ENCODE assay signal across 14 cellular contexts in the genomic region with DNA sequence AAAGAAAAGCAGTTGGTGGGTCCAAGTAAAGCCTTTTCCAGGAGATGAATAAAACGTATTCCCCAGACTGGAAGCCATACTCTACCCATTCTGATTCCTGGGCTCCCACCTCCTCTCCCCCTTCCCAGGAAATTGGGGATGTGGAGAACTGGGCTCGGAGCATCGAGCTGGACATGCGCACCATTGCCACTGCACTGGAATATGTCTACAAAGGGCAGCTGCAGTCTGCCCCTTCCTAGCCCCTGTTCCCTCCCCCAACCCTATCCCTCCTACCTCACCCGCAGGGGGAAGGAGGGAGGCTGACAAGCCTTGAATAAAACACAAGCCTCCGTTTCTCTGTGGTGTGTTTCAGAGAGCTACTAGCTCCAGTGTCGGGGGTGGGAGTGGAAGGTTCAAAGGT. TPM values are rescaled to one million over a fixed set of nuclear protein-coding genes. Genes with fewer than 3 reads are reported as not detected.
DNase-seq lines count a peak whose midpoint lies in the region; ATAC-seq and TF ChIP-seq lines count a peak whose summit lies in the region.
"Had no signal": no experiment of that assay in that cellular context is flagged by ENCODE, and none has a peak within 500 bp of the region (broad histone marks: within the 10 kb centered on the region; RNA-seq: fewer than 3 reads in every experiment).

No MANE protein-coding gene starts in this region.

- H3K27me3 ChIP-seq in esophagus squamous epithelium (no peaks in the 10 kb centered on the region), neural progenitor cell (no peaks in the 10 kb centered on the region), thyroid gland (no peaks in the 10 kb centered on the region)
- H3K27me3 ChIP-seq: upper lobe of right lung had no signal

- peaks cover 2% of the 10 kb centered on the region for H3K27me3 Mint-ChIP-seq in activated CD4-positive, alpha-beta T cell treated with anti-CD3 and anti-CD28 coated beads for 36 hours
- H3K27me3 Mint-ChIP-seq in neural progenitor cell (ENCODE audit: insufficient read depth, low read depth) (peaks cover 18% of the 10 kb centered on the region), osteocyte (ENCODE audit: unreplicated experiment) (no peaks in the 10 kb centered on the region)

- peaks cover 4% of the 10 kb centered on the region for H3K36me3 Mint-ChIP-seq in activated CD4-positive, alpha-beta T cell treated with anti-CD3 and anti-CD28 coated beads for 36 hours (ENCODE audit: low read depth)
- peaks cover 6% of the 10 kb centered on the region for H3K36me3 Mint-ChIP-seq in neural progenitor cell
- peaks cover 4% of the 10 kb centered on the region for H3K36me3 Mint-ChIP-seq in osteocyte (ENCODE audit: unreplicated experiment)

- TF ChIP-seq POLR2A in esophagus squamous epithelium (IDR thresholded peaks at IDR 0.05) (no peak), thyroid gland (IDR thresholded peaks at IDR 0.05) (no peak)

- WGBS in esophagus squamous epithelium, 2 donors: 73 to 77% methylated on average over 5 to 7 of the region's 7 CpGs
- WGBS in thyroid gland, 2 donors: 81 to 91% methylated on average over 6 to 7 of the region's 7 CpGs

- no peak for DNase-seq in activated CD4-positive, alpha-beta T cell treated with anti-CD3 and anti-CD28 coated beads for 36 hours
- DNase-seq in activated CD4-positive, alpha-beta T cell treated with anti-CD3 and anti-CD28 coated beads for 4 hours: no peak
- DNase-seq in esophagus squamous epithelium (lab: John Stamatoyannopoulos, UW): no peak
- no peak for DNase-seq in neural progenitor cell (ENCODE audit: low spot score)
- DNase-seq in thyroid gland: no peak
- DNase-seq in osteocyte (ENCODE audit: extremely low spot score, unreplicated experiment): no peak
- no peak for DNase-seq in NCI-H226
- DNase-seq: mesendoderm; NCI-H2081 treated with DMSO at 0.1 percent for 48 hours; NK-92 treated with Interleukin-12 subunit alpha and Interleukin-12 subunit beta, amount 100 ng/mL, for 24 hours; upper lobe of right lung had no signal

- peaks cover 6 to 14% (median 7%) of the 10 kb centered on the region in 3 donors for H3K36me3 ChIP-seq in esophagus squamous epithelium
- H3K36me3 ChIP-seq in neural progenitor cell: no peaks in the 10 kb centered on the region
- H3K36me3 ChIP-seq in thyroid gland: peaks cover 4% of the 10 kb centered on the region in 2 donors

- H3K4me3 ChIP-seq in esophagus squamous epithelium (no peak overlapping the region), neural progenitor cell (no peak overlapping the region), thyroid gland (replicated peaks in 1 of 3) (no peak overlapping the region)
- H3K4me3 ChIP-seq: upper lobe of right lung had no signal

- CTCF ChIA-PET in activated CD4-positive, alpha-beta T cell treated with anti-CD3 and anti-CD28 coated beads for 36 hours (lab: Charles Lee): interaction anchor here (0.6 to 6.6 kb wide), 5 partner anchors 10 to 552 kb away, joined by 3 to 67 read pairs (median 3); a partner anchor contains a TSS

- H3K9me3 ChIP-seq in esophagus squamous epithelium (no peaks in the 10 kb centered on the region), neural progenitor cell (ENCODE audit: low read depth) (no peaks in the 10 kb centered on the region), thyroid gland (no peaks in the 10 kb centered on the region)
- H3K9me3 ChIP-seq: Caco-2, upper lobe of right lung had no signal

- H2AFZ ChIP-seq in neural progenitor cell (replicated peaks): no peak overlapping the region

- POLR2A ChIA-PET in activated CD4-positive, alpha-beta T cell treated with anti-CD3 and anti-CD28 coated beads for 36 hours (lab: Charles Lee): interaction anchor here (0.7 kb wide), 1 partner anchor 111 kb away, joined by 3 read pairs; no protein-coding TSS in a partner anchor

- peak overlapping the region; percentile 13 for H3K27ac Mint-ChIP-seq in activated CD4-positive, alpha-beta T cell treated with anti-CD3 and anti-CD28 coated beads for 36 hours
- H3K27ac Mint-ChIP-seq in neural progenitor cell (no peak overlapping the region), osteocyte (ENCODE audit: unreplicated experiment) (no peak overlapping the region)

- H3K27ac ChIP-seq in esophagus squamous epithelium (peak overlapping the region; percentile 93 to 98 (median 94)), neural progenitor cell (no peak overlapping the region), thyroid gland (peak overlapping the region in 2 of 3 donors; percentile 11 to 41)

- no peak overlapping the region for H3K9ac ChIP-seq in neural progenitor cell

- H3K9me3 Mint-ChIP-seq in activated CD4-positive, alpha-beta T cell treated with anti-CD3 and anti-CD28 coated beads for 36 hours (ENCODE audit: low read depth): no peaks in the 10 kb centered on the region
- H3K9me3 Mint-ChIP-seq in neural progenitor cell (peaks cover 6% of the 10 kb centered on the region), osteocyte (ENCODE audit: unreplicated experiment) (no peaks in the 10 kb centered on the region)
- H3K9me3 Mint-ChIP-seq: WTC11 had no signal

- H4K20me1 ChIP-seq in neural progenitor cell (ENCODE audit: low read depth): no peaks in the 10 kb centered on the region

- peak overlapping the region; percentile 79 for H3K4me2 ChIP-seq in neural progenitor cell

- peaks cover 45% of the 10 kb centered on the region for H3F3A ChIP-seq in neural progenitor cell (ENCODE audit: low read depth)

- no peak overlapping the region for H3K4me3 Mint-ChIP-seq in activated CD4-positive, alpha-beta T cell treated with anti-CD3 and anti-CD28 coated beads for 36 hours
- no peak overlapping the region for H3K4me3 Mint-ChIP-seq in neural progenitor cell
- H3K4me3 Mint-ChIP-seq in osteocyte (ENCODE audit: unreplicated experiment): no peak overlapping the region

- no peak for TF ChIP-seq CTCF in esophagus squamous epithelium (IDR thresholded peaks at IDR 0.05)
- no peak for TF ChIP-seq CTCF in neural progenitor cell (IDR thresholded peaks at IDR 0.05)
- no peak for TF ChIP-seq CTCF in thyroid gland (IDR thresholded peaks at IDR 0.05)
- TF ChIP-seq CTCF in osteocyte (IDR thresholded peaks at IDR 0.05): no peak

- intact Hi-C loops in activated CD4-positive, alpha-beta T cell treated with anti-CD3 and anti-CD28 coated beads for 36 hours (cut with DNase I, micrococcal nuclease): loop anchor here (5.0 to 10.0 kb wide), 2 partner anchors 62 to 735 kb away; a partner anchor contains a TSS
- intact Hi-C loops in esophagus squamous epithelium (cut with DNase I): no loop called here
- intact Hi-C loops in thyroid gland (cut with DNase I): no loop called here

- H3K79me2 ChIP-seq in neural progenitor cell (ENCODE audit: low read depth): peaks cover 16% of the 10 kb centered on the region

- H3K4me1 ChIP-seq in esophagus squamous epithelium (peaks cover 47 to 92% (median 66%) of the 10 kb centered on the region in 3 donors), neural progenitor cell (peaks cover 31% of the 10 kb centered on the region), thyroid gland (peaks cover 36 to 57% of the 10 kb centered on the region in 2 donors)

- ATAC-seq in activated CD4-positive, alpha-beta T cell treated with anti-CD3 and anti-CD28 coated beads for 36 hours: no peak
- no peak for ATAC-seq in HG03439 (IDR thresholded peaks at IDR 0.05; ENCODE audit: unreplicated experiment)
- ATAC-seq: upper lobe of right lung, WTC11 had no signal

- H3K4me1 Mint-ChIP-seq in activated CD4-positive, alpha-beta T cell treated with anti-CD3 and anti-CD28 coated beads for 36 hours: peaks cover 30% of the 10 kb centered on the region
- peaks cover 43% of the 10 kb centered on the region for H3K4me1 Mint-ChIP-seq in neural progenitor cell
- H3K4me1 Mint-ChIP-seq in osteocyte (ENCODE audit: unreplicated experiment): peaks cover 54% of the 10 kb centered on the region

RNA-seq across cellular contexts. Expression of a gene that starts 0.8 kb away (rescaled TPM):
- total RNA-seq in activated CD4-positive, alpha-beta T cell treated with anti-CD3 and anti-CD28 coated beads for 36 hours: 10 to 100 TPM in 1 of 2 experiments, 1 to 10 TPM in 1; 9.6 to 12.2 TPM
- 10 to 100 TPM in 1 of 4 donors, 1 to 10 TPM in 3; 1.3 to 13.5 (median 4.1) TPM for total RNA-seq in esophagus squamous epithelium
- 3.0 and 14.6 TPM in 2 replicates for total RNA-seq in neural progenitor cell (ENCODE audit: low replicate concordance)
- total RNA-seq in thyroid gland: 1 to 10 TPM in 3 of 4 donors, under 1 TPM in 1; 0.94 to 9.7 (median 6.8) TPM
- total RNA-seq in osteocyte: 4.1 and 5.9 TPM in 2 replicates

RNA-seq across cellular contexts. Expression of a gene that starts 3.5 kb away (rescaled TPM):
- total RNA-seq in activated CD4-positive, alpha-beta T cell treated with anti-CD3 and anti-CD28 coated beads for 36 hours: 100 to 1,000 TPM; 107 to 115 TPM
- total RNA-seq in esophagus squamous epithelium (100 to 1,000 TPM; 117 to 211 (median 178) TPM), neural progenitor cell (ENCODE audit: low replicate concordance) (48.1 and 92.5 TPM in 2 replicates), thyroid gland (100 to 1,000 TPM; 117 to 440 (median 246) TPM), osteocyte (99.4 and 103 TPM in 2 replicates)

RNA-seq across cellular contexts. Expression of a gene that starts 9.4 kb away (rescaled TPM):
- 100 to 1,000 TPM; 113 to 122 TPM for total RNA-seq in activated CD4-positive, alpha-beta T cell treated with anti-CD3 and anti-CD28 coated beads for 36 hours
- total RNA-seq in esophagus squamous epithelium (100 to 1,000 TPM; 144 to 349 (median 264) TPM), neural progenitor cell (ENCODE audit: low replicate concordance) (257 and 305 TPM in 2 replicates), thyroid gland (1,000 to 10,000 TPM in 3 of 4 donors, 100 to 1,000 TPM in 1; 683 to 1,145 (median 1,122) TPM), osteocyte (1,511 and 1,600 TPM in 2 replicates)

RNA-seq across cellular contexts. Expression of a gene that starts 11.7 kb away (rescaled TPM):
- total RNA-seq in activated CD4-positive, alpha-beta T cell treated with anti-CD3 and anti-CD28 coated beads for 36 hours: 1 to 10 TPM; 5.5 to 5.6 TPM
- total RNA-seq in esophagus squamous epithelium (10 to 100 TPM in 2 of 4 donors, 1 to 10 TPM in 2; 1.1 to 26.3 (median 10.5) TPM), neural progenitor cell (ENCODE audit: low replicate concordance) (43.4 and 75.2 TPM in 2 replicates), thyroid gland (10 to 100 TPM in 2 of 4 donors, 1 to 10 TPM in 2; 7.9 to 16.9 (median 9.8) TPM), osteocyte (5.1 and 5.7 TPM in 2 replicates)

RNA-seq across cellular contexts. Expression of a gene that starts 23.6 kb away (rescaled TPM):
- total RNA-seq in activated CD4-positive, alpha-beta T cell treated with anti-CD3 and anti-CD28 coated beads for 36 hours: 1 to 10 TPM; 7.5 to 9.5 TPM
- total RNA-seq in esophagus squamous epithelium: 1 to 10 TPM in 3 of 4 donors, under 1 TPM in 1; 0.19 to 1.9 (median 1.5) TPM
- total RNA-seq in neural progenitor cell (ENCODE audit: low replicate concordance): 9.1 and 21.9 TPM in 2 replicates
- total RNA-seq in thyroid gland: 1 to 10 TPM; 4.8 to 7.5 (median 6.7) TPM
- total RNA-seq in osteocyte: 11.6 and 14.0 TPM in 2 replicates

Comparison
In these comparisons a context has a peak if more than half of its experiments do, and no peak if none do; other contexts are left out.
1. intact Hi-C loops: an anchor here in activated CD4-positive, alpha-beta T cell treated with anti-CD3 and anti-CD28 coated beads for 36 hours (5.0 to 10.0 kb wide); none called in esophagus squamous epithelium and thyroid gland.